ENCODE assay signal across 20 cellular contexts in genomic region chr15:60485365-60485764, GRCh38.
"Had no signal": no experiment of that assay in that cellular context is flagged by ENCODE, and none has a peak within 500 bp of the region (broad histone marks: within the 10 kb centered on the region; RNA-seq: fewer than 3 reads in every experiment).

No MANE protein-coding gene starts in this region.

- H3K27ac ChIP-seq: gastroesophageal sphincter, heart left ventricle, neutrophil, pancreas, upper lobe of right lung had no signal

- H3K36me3 Mint-ChIP-seq: brain had no signal

- H3K9me3 Mint-ChIP-seq: activated naive CD8-positive, alpha-beta T cell treated with anti-CD3 and anti-CD28 coated beads, Interleukin-2, amount 50 U/mL, for 24 hours; activated T-helper 2 cell treated with anti-CD3 and anti-CD28 coated beads, Interferon-gamma antibody, Interleukin-2, Interleukin-4, amounts not matched to agents 10 μg/mL and 5 μg/mL and 100 μg/mL, durations not matched to agents 14 hours and 24 hours and 36 hours; brain; T-helper 2 cell treated with Interferon-gamma antibody and Interleukin-4, amounts not matched to agents 5 μg/mL and 100 μg/mL, for 36 hours had no signal

- H3K4me1 ChIP-seq: gastroesophageal sphincter, pancreas, upper lobe of right lung had no signal

- H3K4me3 Mint-ChIP-seq: activated CD8-positive, alpha-beta memory T cell treated with anti-CD3 and anti-CD28 coated beads, Interleukin-2, amount 10 ng/mL, durations not matched to agents 7 days and 5 days; activated naive CD8-positive, alpha-beta T cell treated with anti-CD3 and anti-CD28 coated beads, Interleukin-2, amount 50 U/mL, for 24 hours; T-helper 2 cell treated with Interferon-gamma antibody and Interleukin-4, amounts not matched to agents 5 μg/mL and 100 μg/mL, for 36 hours had no signal

- H3K36me3 ChIP-seq: gastroesophageal sphincter, neutrophil, upper lobe of right lung had no signal

- H3K27me3 Mint-ChIP-seq: activated CD8-positive, alpha-beta memory T cell treated with anti-CD3 and anti-CD28 coated beads, Interleukin-2, amount 10 ng/mL, durations not matched to agents 7 days and 5 days; activated naive CD8-positive, alpha-beta T cell treated with anti-CD3 and anti-CD28 coated beads, Interleukin-2, amount 50 U/mL, for 24 hours had no signal

- H3K27me3 ChIP-seq: gastroesophageal sphincter, heart left ventricle, neutrophil, pancreas, upper lobe of right lung had no signal

- H3K4me3 ChIP-seq: gastroesophageal sphincter, heart left ventricle, pancreas, smooth muscle cell, upper lobe of right lung had no signal

- DNase-seq: activated CD4-positive, alpha-beta T cell treated with anti-CD3 and anti-CD28 coated beads for 1 hour; activated CD4-positive, alpha-beta T cell treated with anti-CD3 and anti-CD28 coated beads, Interleukin-2, amount 50 U/mL, for 48 hours; activated CD8-positive, alpha-beta memory T cell treated with anti-CD3 and anti-CD28 coated beads, Interleukin-2, amount 10 ng/mL, durations not matched to agents 7 days and 5 days; activated naive CD4-positive, alpha-beta T cell treated with Interleukin-2 at 50 U/mL for 16 hours; activated naive CD8-positive, alpha-beta T cell treated with anti-CD3 and anti-CD28 coated beads, Interleukin-2, amount 50 U/mL, for 24 hours; anterior cingulate cortex; caudate nucleus; erythroblast; heart left ventricle; left ventricle myocardium superior; pancreas; stimulated activated naive CD4-positive, alpha-beta T cell; upper lobe of right lung had no signal

- ATAC-seq: activated CD8-positive, alpha-beta memory T cell treated with anti-CD3 and anti-CD28 coated beads, Interleukin-2, amount 10 ng/mL, durations not matched to agents 7 days and 5 days; activated naive CD8-positive, alpha-beta T cell treated with anti-CD3 and anti-CD28 coated beads, Interleukin-2, amount 50 U/mL, for 24 hours; gastroesophageal sphincter; heart left ventricle; left ventricle myocardium superior; pancreas; sciatic nerve; upper lobe of right lung had no signal

- H3K9me3 ChIP-seq: gastroesophageal sphincter, heart left ventricle, neutrophil, pancreas, upper lobe of right lung had no signal

- H3K27ac Mint-ChIP-seq: activated CD8-positive, alpha-beta memory T cell treated with anti-CD3 and anti-CD28 coated beads, Interleukin-2, amount 10 ng/mL, durations not matched to agents 7 days and 5 days; activated naive CD8-positive, alpha-beta T cell treated with anti-CD3 and anti-CD28 coated beads, Interleukin-2, amount 50 U/mL, for 24 hours; activated T-helper 2 cell treated with anti-CD3 and anti-CD28 coated beads, Interferon-gamma antibody, Interleukin-2, Interleukin-4, amounts not matched to agents 10 μg/mL and 5 μg/mL and 100 μg/mL, durations not matched to agents 14 hours and 24 hours and 36 hours; brain; T-helper 2 cell treated with Interferon-gamma antibody and Interleukin-4, amounts not matched to agents 5 μg/mL and 100 μg/mL, for 36 hours had no signal
